ENCODE assay signal across 1 cellular context in genomic region chr7:48106906-48107659, GRCh38.
TF ChIP-seq lines count a peak whose summit lies in the region.

No MANE protein-coding gene starts in this region.

TF ChIP-seq in GM23338, 12 proteins besides CTCF, POLR2A, EP300 and RAD21 (continued from another document):
- TF ChIP-seq ZNF462 (CRISPR knock-in tag; IDR thresholded peaks at IDR 0.05) (no peak), REST (IDR thresholded peaks at IDR 0.05; ENCODE audit: unreplicated experiment) (no peak), ETS1 (IDR thresholded peaks at IDR 0.05) (no peak), EZH2 (IDR thresholded peaks at IDR 0.05; ENCODE audit: low read depth, unreplicated experiment) (no peak)
